ENCODE assay signal across 29 cellular contexts in the genomic region with DNA sequence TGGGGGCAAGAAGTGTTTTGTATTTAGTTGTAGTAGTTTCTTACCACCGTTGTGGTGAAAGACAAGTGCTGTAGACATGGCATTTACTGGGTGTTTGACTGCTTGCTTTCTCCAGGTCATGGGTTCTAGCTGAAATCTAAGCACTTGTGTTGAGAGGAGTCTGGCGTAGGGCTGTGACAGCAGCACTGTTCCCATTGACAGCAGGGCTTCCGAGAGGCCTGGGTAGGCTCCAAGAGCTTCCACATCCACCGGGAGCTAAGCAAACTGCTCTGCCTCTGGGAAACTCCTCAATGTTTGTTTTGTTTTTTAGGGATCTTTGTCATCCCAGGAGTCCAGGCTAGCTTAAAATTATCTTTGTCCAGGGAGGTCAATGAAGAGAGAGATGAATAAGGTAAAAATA. TPM values are rescaled to one million over a fixed set of nuclear protein-coding genes. Genes with fewer than 3 reads are reported as not detected.
DNase-seq lines count a peak whose midpoint lies in the region; ATAC-seq, FAIRE-seq and TF ChIP-seq lines count a peak whose summit lies in the region.
"Had no signal": no experiment of that assay in that cellular context is flagged by ENCODE, and none has a peak within 500 bp of the region (broad histone marks: within the 10 kb centered on the region; RNA-seq: fewer than 3 reads in every experiment).

No MANE protein-coding gene starts in this region.

- TF ChIP-seq RAD21 in A549 (conservative IDR thresholded peaks at IDR 0.05 in 1 of 2, IDR thresholded peaks at IDR 0.05 in 1 of 2): no peak

- no peak for TF ChIP-seq CTCF in A549 (IDR thresholded peaks at IDR 0.05)
- TF ChIP-seq CTCF in mucosa of descending colon (IDR thresholded peaks at IDR 0.05): no peak

- CTCF ChIA-PET in A549 (lab: Yijun Ruan, JAX) (interaction anchor here (0.7 to 1.2 kb wide), 2 partner anchors 13 to 323 kb away, joined by 3 to 4 read pairs; no protein-coding TSS in a partner anchor), HEK293T (lab: Yijun Ruan, JAX) (no interaction called here)
- CTCF ChIA-PET in activated CD8-positive, alpha-beta memory T cell treated with anti-CD3 and anti-CD28 coated beads, Interleukin-2, amount 10 ng/mL, durations not matched to agents 7 days and 5 days (lab: Charles Lee): no interaction called here

- no peak for TF ChIP-seq EP300 in A549 (IDR thresholded peaks at IDR 0.05)

- intact Hi-C loops in left ventricle myocardium superior (cut with micrococcal nuclease): no loop called here
- intact Hi-C loops in mucosa of descending colon (cut with DNase I, micrococcal nuclease): no loop called here

- H3K9me3 ChIP-seq in A549: no peaks in the 10 kb centered on the region
- H3K9me3 ChIP-seq in mucosa of descending colon: no peaks in the 10 kb centered on the region
- H3K9me3 ChIP-seq: BLaER1, gastrocnemius medialis, ovary had no signal

- POLR2A ChIA-PET in A549 (lab: Yijun Ruan, JAX) (no interaction called here), HEK293T (lab: Yijun Ruan, JAX) (no interaction called here)

- WGBS in A549 (ENCODE audit: missing lambda C conversion rate): 35% methylated on average over 3 of the region's 4 CpGs

- FAIRE-seq in A549 (lab: Jason Lieb, UNC): no peak

- no peaks in the 10 kb centered on the region for H3K9me3 Mint-ChIP-seq in activated CD8-positive, alpha-beta memory T cell treated with anti-CD3 and anti-CD28 coated beads, Interleukin-2, amount 10 ng/mL, durations not matched to agents 7 days and 5 days (ENCODE audit: low read depth)
- H3K9me3 Mint-ChIP-seq: activated naive CD4-positive, alpha-beta T cell treated with anti-CD3 and anti-CD28 coated beads, Interleukin-2, amount 10 ng/mL, durations not matched to agents 7 days and 5 days; natural killer cell treated with Interleukin-12 subunit alpha and Interleukin-12 subunit beta and Interleukin-15 and Interleukin-18, amount 100 ng/mL, for 72 hours had no signal

- no peak overlapping the region for H3K27ac ChIP-seq in A549
- H3K27ac ChIP-seq: BLaER1, gastrocnemius medialis, ovary had no signal

- no peaks in the 10 kb centered on the region for H3K36me3 Mint-ChIP-seq in activated CD8-positive, alpha-beta memory T cell treated with anti-CD3 and anti-CD28 coated beads, Interleukin-2, amount 10 ng/mL, durations not matched to agents 7 days and 5 days
- H3K36me3 Mint-ChIP-seq: activated naive CD4-positive, alpha-beta T cell treated with anti-CD3 and anti-CD28 coated beads, Interleukin-2, amount 10 ng/mL, durations not matched to agents 7 days and 5 days; natural killer cell treated with Interleukin-12 subunit alpha and Interleukin-12 subunit beta and Interleukin-15 and Interleukin-18, amount 100 ng/mL, for 72 hours; WTC11 had no signal

- ATAC-seq in A549 (peak in 1 of 2 experiments; percentile 51; a peak in 2 of 6 replicates), left ventricle myocardium superior (peak; percentile 99), mucosa of descending colon (no peak)
- ATAC-seq in activated CD8-positive, alpha-beta memory T cell treated with anti-CD3 and anti-CD28 coated beads, Interleukin-2, amount 10 ng/mL, durations not matched to agents 7 days and 5 days: no peak
- ATAC-seq: effector memory CD8-positive, alpha-beta T cell; gastrocnemius medialis; natural killer cell treated with Interleukin-12 subunit alpha and Interleukin-12 subunit beta and Interleukin-15 and Interleukin-18, amount 100 ng/mL, for 72 hours; WTC11 had no signal

- TF ChIP-seq POLR2A in A549 (IDR thresholded peaks at IDR 0.05; ENCODE audit: low read length): no peak

- no peaks in the 10 kb centered on the region for H3K27me3 Mint-ChIP-seq in activated CD8-positive, alpha-beta memory T cell treated with anti-CD3 and anti-CD28 coated beads, Interleukin-2, amount 10 ng/mL, durations not matched to agents 7 days and 5 days
- H3K27me3 Mint-ChIP-seq: activated naive CD4-positive, alpha-beta T cell treated with anti-CD3 and anti-CD28 coated beads, Interleukin-2, amount 10 ng/mL, durations not matched to agents 7 days and 5 days; effector memory CD8-positive, alpha-beta T cell had no signal

- H3K27ac Mint-ChIP-seq in activated CD8-positive, alpha-beta memory T cell treated with anti-CD3 and anti-CD28 coated beads, Interleukin-2, amount 10 ng/mL, durations not matched to agents 7 days and 5 days: no peak overlapping the region
- H3K27ac Mint-ChIP-seq: activated naive CD4-positive, alpha-beta T cell treated with anti-CD3 and anti-CD28 coated beads, Interleukin-2, amount 10 ng/mL, durations not matched to agents 7 days and 5 days; effector memory CD8-positive, alpha-beta T cell; natural killer cell treated with Interleukin-12 subunit alpha and Interleukin-12 subunit beta and Interleukin-15 and Interleukin-18, amount 100 ng/mL, for 72 hours; WTC11 had no signal

- no peak for DNase-seq in A549 (ENCODE audit: low read depth in 1 of 2, low spot score in 1 of 2)
- DNase-seq in HEK293T (ENCODE audit: extremely low spot score): peak; percentile 19
- DNase-seq in cerebellar cortex (ENCODE audit: low spot score): peak; percentile 5
- peak; percentile 61 for DNase-seq in left ventricle myocardium superior
- DNase-seq in T-helper 1 cell: no peak
- no peak for DNase-seq in activated CD8-positive, alpha-beta memory T cell treated with anti-CD3 and anti-CD28 coated beads, Interleukin-2, amount 10 ng/mL, durations not matched to agents 7 days and 5 days
- DNase-seq in NK-92 (lab: John Stamatoyannopoulos, UW; ENCODE audit: unreplicated experiment): no peak
- no peak for DNase-seq in mucosa of descending colon
- DNase-seq: ACHN; activated CD8-positive, alpha-beta memory T cell treated with anti-CD3 and anti-CD28 coated beads, Interleukin-2, amount 50 U/mL, for 48 hours; activated naive CD4-positive, alpha-beta T cell treated with anti-CD3 and anti-CD28 coated beads, Interleukin-2, amount 10 ng/mL, durations not matched to agents 7 days and 5 days; amniotic stem cell; cortex of kidney; DND-41; effector memory CD8-positive, alpha-beta T cell; erythroblast; gastrocnemius medialis; NCI-H1092 treated with DMSO at 0.1 percent for 48 hours; NCI-H187; NCI-H748 treated with DMSO at 0.1 percent for 48 hours; OCI-M1; ovary; stimulated activated CD4-positive, alpha-beta T cell treated with anti-CD3 and anti-CD28 coated beads, Interleukin-2, amount 100 ng/mL, for 48 hours; SW 1271; trophoblast cell had no signal

- H3K4me3 Mint-ChIP-seq in activated CD8-positive, alpha-beta memory T cell treated with anti-CD3 and anti-CD28 coated beads, Interleukin-2, amount 10 ng/mL, durations not matched to agents 7 days and 5 days: no peak overlapping the region
- H3K4me3 Mint-ChIP-seq: activated naive CD4-positive, alpha-beta T cell treated with anti-CD3 and anti-CD28 coated beads, Interleukin-2, amount 10 ng/mL, durations not matched to agents 7 days and 5 days; effector memory CD8-positive, alpha-beta T cell; natural killer cell treated with Interleukin-12 subunit alpha and Interleukin-12 subunit beta and Interleukin-15 and Interleukin-18, amount 100 ng/mL, for 72 hours; WTC11 had no signal

- H3K4me3 ChIP-seq in A549 (no peak overlapping the region), mucosa of descending colon (no peak overlapping the region)
- H3K4me3 ChIP-seq: BLaER1, gastrocnemius medialis, HAP-1, ovary had no signal

- H3K4me1 ChIP-seq in A549 (peaks cover 41% of the 10 kb centered on the region), mucosa of descending colon (ENCODE audit: low read depth) (peaks cover 8% of the 10 kb centered on the region)
- H3K4me1 ChIP-seq: gastrocnemius medialis had no signal

- no peaks in the 10 kb centered on the region for H3K4me1 Mint-ChIP-seq in activated CD8-positive, alpha-beta memory T cell treated with anti-CD3 and anti-CD28 coated beads, Interleukin-2, amount 10 ng/mL, durations not matched to agents 7 days and 5 days
- H3K4me1 Mint-ChIP-seq: activated naive CD4-positive, alpha-beta T cell treated with anti-CD3 and anti-CD28 coated beads, Interleukin-2, amount 10 ng/mL, durations not matched to agents 7 days and 5 days had no signal

- H3K4me2 ChIP-seq in A549: peak overlapping the region; percentile 38
- H3K4me2 ChIP-seq: BLaER1 had no signal

- no peaks in the 10 kb centered on the region for H3K36me3 ChIP-seq in mucosa of descending colon (ENCODE audit: low read depth)
- H3K36me3 ChIP-seq: BLaER1, gastrocnemius medialis, HAP-1, ovary had no signal

TF ChIP-seq in A549, 52 proteins besides CTCF, POLR2A, EP300 and RAD21 (continues in another document):
- TF ChIP-seq MAX (IDR thresholded peaks at IDR 0.05) (no peak), NR3C1 (IDR thresholded peaks at IDR 0.05) (no peak), CHD4 (IDR thresholded peaks at IDR 0.05; ENCODE audit: borderline replicate concordance) (no peak)

TF ChIP-seq in HEK293T, 16 proteins besides CTCF, POLR2A, EP300 and RAD21:
- no peak for TF ChIP-seq L3MBTL2 (conservative IDR thresholded peaks at IDR 0.05)
- no peak for TF ChIP-seq ARNT (IDR thresholded peaks at IDR 0.05)

RNA-seq across cellular contexts. Expression of gene BMPR1B, which starts 44.3 kb away (rescaled TPM):
- polyA plus RNA-seq in A549 (2011; rRNA removed): 21.2 and 30.2 TPM in 2 replicates
- 3.3 and 3.5 TPM in 2 replicates for polyA plus RNA-seq in A549 (2012; cell fraction: cytosol; rRNA removed)
- 2.2 and 3.9 TPM in 2 replicates for polyA plus RNA-seq in A549 (2012; cell fraction: nucleus; rRNA removed)
- polyA plus RNA-seq in A549 (2017; fragmentation: RNase III; extraction: RNeasy Plus Mini Kit Qiagen cat#74134 plus additional on column Dnase treatment): 5.6 to 7.3 TPM (median 6.4 TPM) in 3 replicates
- 30.7 and 37.6 TPM in 2 replicates for polyA minus RNA-seq in A549 (2011; rRNA and poly(A)+ RNA removed)
- total RNA-seq in left ventricle myocardium superior: 1.8 TPM
- not detected for total RNA-seq in activated CD8-positive, alpha-beta memory T cell treated with anti-CD3 and anti-CD28 coated beads, Interleukin-2, amount 10 ng/mL, durations not matched to agents 7 days and 5 days
- 1 to 10 TPM in 1 of 3 donors, under 1 TPM in 2; 0.36 to 3.3 (median 0.81) TPM for total RNA-seq in mucosa of descending colon
- total RNA-seq: natural killer cell treated with Interleukin-12 subunit alpha and Interleukin-12 subunit beta and Interleukin-15 and Interleukin-18, amount 100 ng/mL, for 72 hours had no signal

Comparison
In these comparisons a context has a peak if more than half of its experiments do, and no peak if none do; other contexts are left out.
1. DNase-seq: peak in HEK293T (single experiment), cerebellar cortex (single experiment) and left ventricle myocardium superior (single experiment); none in A549 (0 of 2), T-helper 1 cell (0 of 5), activated CD8-positive, alpha-beta memory T cell treated with anti-CD3 and anti-CD28 coated beads, Interleukin-2, amount 10 ng/mL, durations not matched to agents 7 days and 5 days (single experiment), NK-92 (single experiment) and mucosa of descending colon (0 of 3).